ENCODE assay signal across 8 cellular contexts in genomic region chr19:633786-634639, GRCh38. TPM values are rescaled to one million over a fixed set of nuclear protein-coding genes. Genes with fewer than 3 reads are reported as not detected.
DNase-seq lines count a peak whose midpoint lies in the region; ATAC-seq, FAIRE-seq and TF ChIP-seq lines count a peak whose summit lies in the region.

No MANE protein-coding gene starts in this region.

- no peaks in the 10 kb centered on the region for H3K4me1 ChIP-seq in HUES64 (ENCODE audit: insufficient read depth, low read length)
- H3K4me1 ChIP-seq in mucosa of stomach (ENCODE audit: control insufficient read depth, insufficient read depth, low read length): peaks cover 23% of the 10 kb centered on the region

- H3K27me3 ChIP-seq in HUES64 (ENCODE audit: insufficient read depth, low read length): peaks cover 20% of the 10 kb centered on the region
- no peaks in the 10 kb centered on the region for H3K27me3 ChIP-seq in bronchial epithelial cell (ENCODE audit: control insufficient read depth, insufficient read depth, low read length)
- no peaks in the 10 kb centered on the region for H3K27me3 ChIP-seq in mucosa of stomach (ENCODE audit: control insufficient read depth, insufficient read depth, low read length)

- H3K4me3 ChIP-seq in HUES64 (ENCODE audit: low read length) (peak overlapping the region; percentile 100), bronchial epithelial cell (ENCODE audit: low read depth, low read length) (peak overlapping the region; percentile 53), mucosa of stomach (ENCODE audit: low read length) (peak overlapping the region; percentile 42)

- DNase-seq in AG08395 (ENCODE audit: low spot score) (peak; percentile 39), bronchial epithelial cell (ENCODE audit: low read depth) (no peak), SHP77 (lab: John Stamatoyannopoulos, UW) (no peak)
- no peak for DNase-seq in effector CD4-positive, alpha-beta T cell
- DNase-seq in activated CD4-positive, alpha-beta T cell treated with anti-CD3 and anti-CD28 coated beads, Interleukin-2, amount 50 U/mL, for 4 hours: no peak

- no peak overlapping the region; the same call in 1 of the 2 replicates for H3K27ac ChIP-seq in HUES64 (ENCODE audit: low read depth, low read length)

- no peak for ATAC-seq in GM18907 (IDR thresholded peaks at IDR 0.05; ENCODE audit: unreplicated experiment)

- no peaks in the 10 kb centered on the region for H3K9me3 ChIP-seq in HUES64 (ENCODE audit: insufficient read depth, low read depth, low read length)
- no peaks in the 10 kb centered on the region for H3K9me3 ChIP-seq in mucosa of stomach (ENCODE audit: control insufficient read depth, low read length)

- H3K9ac ChIP-seq in HUES64 (ENCODE audit: low read depth, low read length): peak overlapping the region; percentile 79
- H3K9ac ChIP-seq in mucosa of stomach (ENCODE audit: low read length): peak overlapping the region; percentile 66

- H3K36me3 ChIP-seq in HUES64 (ENCODE audit: insufficient read depth, low read length) (peaks cover 15% of the 10 kb centered on the region), bronchial epithelial cell (ENCODE audit: control insufficient read depth, insufficient read depth, low read length) (peaks cover 1% of the 10 kb centered on the region), mucosa of stomach (ENCODE audit: control insufficient read depth, insufficient read depth, low read length) (no peaks in the 10 kb centered on the region)

- FAIRE-seq in bronchial epithelial cell (lab: Jason Lieb, UNC): no peak

- WGBS in HUES64: 31% methylated on average over 32 of the region's 32 CpGs

- no peak for TF ChIP-seq CTCF in bronchial epithelial cell (IDR thresholded peaks at IDR 0.05; ENCODE audit: insufficient read depth, low read length, severe bottlenecking)

RNA-seq across cellular contexts. Expression of gene POLRMT, which starts 0.7 kb away (rescaled TPM):
- 49.8 TPM for polyA plus RNA-seq in HUES64 (2013, experiment 1 of 2)
- 46.2 TPM for polyA plus RNA-seq in HUES64 (2013, experiment 2 of 2)
- total RNA-seq in bronchial epithelial cell: 27.5 and 29.0 TPM in 2 replicates

RNA-seq across cellular contexts. Expression of gene FGF22, which starts 5.7 kb away (rescaled TPM):
- 0.50 TPM for polyA plus RNA-seq in HUES64 (2013, experiment 1 of 2)
- polyA plus RNA-seq in HUES64 (2013, experiment 2 of 2): 0.25 TPM
- not detected in 2 replicates for total RNA-seq in bronchial epithelial cell

RNA-seq across cellular contexts. Expression of gene RNF126, which starts 29.0 kb away (rescaled TPM):
- polyA plus RNA-seq in HUES64 (2013, experiment 1 of 2): 56.4 TPM
- polyA plus RNA-seq in HUES64 (2013, experiment 2 of 2): 56.4 TPM
- 28.3 and 42.6 TPM in 2 replicates for total RNA-seq in bronchial epithelial cell

RNA-seq across cellular contexts. Expression of gene FSTL3, which starts 42.2 kb away (rescaled TPM):
- polyA plus RNA-seq in HUES64 (2013, experiment 1 of 2): 5.0 TPM
- 5.1 TPM for polyA plus RNA-seq in HUES64 (2013, experiment 2 of 2)
- total RNA-seq in bronchial epithelial cell: 80.6 and 143 TPM in 2 replicates

RNA-seq across cellular contexts. Expression of gene HCN2, which starts 44.3 kb away (rescaled TPM):
- 0.85 TPM for polyA plus RNA-seq in HUES64 (2013, experiment 1 of 2)
- 1.7 TPM for polyA plus RNA-seq in HUES64 (2013, experiment 2 of 2)
- under 0.01 and 0.51 TPM in 2 replicates for total RNA-seq in bronchial epithelial cell

Comparison
In these comparisons a context has a peak if more than half of its experiments do, and no peak if none do; other contexts are left out.
1. H3K4me3 ChIP-seq: peak in every context shown above with its lines; median percentile 100 in HUES64; 53 in bronchial epithelial cell; 42 in mucosa of stomach.